In genomic region chr5:177490992-177491391, GRCh38 we compare ENCODE assay signal across 14 cellular contexts. TPM values are rescaled to one million over a fixed set of nuclear protein-coding genes. Genes with fewer than 3 reads are reported as not detected.
DNase-seq lines count a peak whose midpoint lies in the region; ATAC-seq and TF ChIP-seq lines count a peak whose summit lies in the region.
"Had no signal": no experiment of that assay in that cellular context is flagged by ENCODE, and none has a peak within 500 bp of the region (broad histone marks: within the 10 kb centered on the region; RNA-seq: fewer than 3 reads in every experiment).

No MANE protein-coding gene starts in this region.

- H3K36me3 ChIP-seq in iPS-20b (ENCODE audit: insufficient read depth, low read depth, low read length) (peaks cover 89% of the 10 kb centered on the region), stomach (peaks cover 27 to 69% (median 61%) of the 10 kb centered on the region in 4 donors), osteoblast (ENCODE audit: insufficient read depth, low read length) (peaks cover 87% of the 10 kb centered on the region)

- no peaks in the 10 kb centered on the region; a peak in 1 of 5 replicates for H3K9me3 Mint-ChIP-seq in H9
- no peaks in the 10 kb centered on the region for H3K9me3 Mint-ChIP-seq in WTC11

- H3K4me3 ChIP-seq in iPS-20b (ENCODE audit: low read length) (no peak overlapping the region), stomach (no peak overlapping the region), osteoblast (ENCODE audit: insufficient read depth, low read length) (no peak overlapping the region)
- H3K4me3 ChIP-seq: HAP-1, thyroid gland had no signal

- POLR2A ChIA-PET in WTC11 (lab: Charles Lee), result interaction anchor here (0.6 to 6.1 kb wide), 3 partner anchors 11 to 33 kb away, joined by 3 to 43 read pairs (median 4); no protein-coding TSS in a partner anchor

- no peak overlapping the region for H2AK5ac ChIP-seq in H9 (ENCODE audit: insufficient read length, low read length)

- H3K27ac Mint-ChIP-seq in H9 (peak overlapping the region in 2 of 3 experiments; percentile 74 to 87; a peak in 2 of 7 replicates), WTC11 (peak overlapping the region; percentile 65; the same call in 1 of the 2 replicates)

- no peak overlapping the region for H3K23ac ChIP-seq in H9 (ENCODE audit: insufficient read length, low read depth, low read length)

- no peak overlapping the region for H2BK120ac ChIP-seq in H9 (ENCODE audit: low read depth, low read length, poor library complexity, severe bottlenecking)

- H3K27me3 Mint-ChIP-seq in H9 (ENCODE audit: low read depth) (no peaks in the 10 kb centered on the region), WTC11 (ENCODE audit: low read depth) (no peaks in the 10 kb centered on the region)

- H3K9ac ChIP-seq in H9 (ENCODE audit: extremely low read depth, insufficient read length, low read length) (no peak overlapping the region), iPS-20b (ENCODE audit: low read depth, low read length) (peak overlapping the region; percentile 7; the same call in 1 of the 2 replicates)

- peaks cover 17 to 39% of the 10 kb centered on the region in 2 experiments for H3K4me1 Mint-ChIP-seq in H9
- H3K4me1 Mint-ChIP-seq in WTC11, result peaks cover 23% of the 10 kb centered on the region

- H3K79me1 ChIP-seq in H9 (ENCODE audit: insufficient read depth, low read depth, low read length, poor library complexity, severe bottlenecking), result no peaks in the 10 kb centered on the region

- H3K4me1 ChIP-seq in H9 (ENCODE audit: insufficient read depth, low read length), result peaks cover 4% of the 10 kb centered on the region; the same call in 1 of the 2 replicates
- H3K4me1 ChIP-seq in iPS-20b (ENCODE audit: insufficient read depth, low read length), result peaks cover 12% of the 10 kb centered on the region
- H3K4me1 ChIP-seq in stomach, result peaks cover 36 to 78% (median 56%) of the 10 kb centered on the region in 4 donors
- H3K4me1 ChIP-seq in osteoblast (ENCODE audit: insufficient read depth, low read length), result peaks cover 38% of the 10 kb centered on the region

- no peak overlapping the region for H2BK15ac ChIP-seq in H9 (ENCODE audit: low read depth, low read length)

- H3K4me2 ChIP-seq in H9 (ENCODE audit: insufficient read depth, insufficient read length, low read length) (no peak overlapping the region), osteoblast (ENCODE audit: insufficient read depth, low read length) (no peak overlapping the region)

- no peak overlapping the region for H4K91ac ChIP-seq in H9 (ENCODE audit: insufficient read length, low read depth, low read length)

- H4K20me1 ChIP-seq in H9 (ENCODE audit: control insufficient read depth, insufficient read depth, insufficient read length), result no peaks in the 10 kb centered on the region
- H4K20me1 ChIP-seq in osteoblast (ENCODE audit: insufficient read depth, low read length), result peaks cover 89% of the 10 kb centered on the region

- H2AFZ ChIP-seq in H9 (ENCODE audit: low read length) (no peak overlapping the region), osteoblast (ENCODE audit: low read length) (no peak overlapping the region)

- no peak overlapping the region for H3K18ac ChIP-seq in H9 (ENCODE audit: insufficient read length, low read depth, low read length)

- H3K9me3 ChIP-seq in H9 (ENCODE audit: control insufficient read depth, low read depth, low read length), result no peaks in the 10 kb centered on the region
- no peaks in the 10 kb centered on the region for H3K9me3 ChIP-seq in iPS-20b (ENCODE audit: insufficient read depth, low read depth, low read length)
- H3K9me3 ChIP-seq in stomach, result no peaks in the 10 kb centered on the region
- H3K9me3 ChIP-seq in osteoblast (ENCODE audit: low read depth, low read length), result no peaks in the 10 kb centered on the region
- H3K9me3 ChIP-seq: HAP-1, thyroid gland had no signal

- intact Hi-C loops in stomach (cut with DNase I; ENCODE audit: low total_unique reads), result no loop called here

- no peak overlapping the region for H3K14ac ChIP-seq in H9 (ENCODE audit: insufficient read depth, low read length)

- H3K36me3 Mint-ChIP-seq in H9 (ENCODE audit: insufficient read depth in 1 of 3, low read depth in 3 of 3), result peaks cover 40 to 73% (median 68%) of the 10 kb centered on the region in 3 experiments
- peaks cover 44% of the 10 kb centered on the region for H3K36me3 Mint-ChIP-seq in WTC11

- no peaks in the 10 kb centered on the region for H3K23me2 ChIP-seq in H9 (ENCODE audit: insufficient read length, low read depth, low read length, poor library complexity, severe bottlenecking)

- CTCF ChIA-PET in WTC11 (lab: Charles Lee), result interaction anchor here (0.5 to 11.2 kb wide), 14 partner anchors 10 to 610 kb away, joined by 3 to 230 read pairs (median 5); partner anchors contain the start of gene DBN1

- no peak overlapping the region for H3K27ac ChIP-seq in H9 (ENCODE audit: insufficient read length, low read depth, low read length)
- H3K27ac ChIP-seq in iPS-20b (ENCODE audit: low read length), result no peak overlapping the region
- H3K27ac ChIP-seq in stomach, result peak overlapping the region in 3 of 5 donors; percentile 44 to 90 (median 89)
- H3K27ac ChIP-seq in osteoblast (ENCODE audit: low read depth, low read length), result no peak overlapping the region
- H3K27ac ChIP-seq: thyroid gland had no signal

- no peak overlapping the region for H2BK5ac ChIP-seq in H9 (ENCODE audit: insufficient read length, low read length)

- no peak overlapping the region for H4K8ac ChIP-seq in H9 (replicated peaks; ENCODE audit: insufficient read length, low read depth, low read length)

- H3K79me2 ChIP-seq in H9 (ENCODE audit: insufficient read depth, low read length), result no peaks in the 10 kb centered on the region
- H3K79me2 ChIP-seq in osteoblast (ENCODE audit: insufficient read depth, low read length), result peaks cover 76% of the 10 kb centered on the region

- WGBS in H9 (ENCODE audit: extremely low coverage, insufficient read length, low lambda C conversion rate), result no CpG with 5 or more reads among the region's 16 CpGs
- 85 to 94% (median 92%) methylated on average over 16 of the region's 16 CpGs for WGBS in stomach, 5 donors

- H4K5ac ChIP-seq in H9 (ENCODE audit: insufficient read length, low read depth, low read length), result no peak overlapping the region

- no peak overlapping the region for H2BK20ac ChIP-seq in H9 (ENCODE audit: low read depth, low read length, poor library complexity, severe bottlenecking)

- no peak for DNase-seq in H9
- no peak for DNase-seq in WTC11 (ENCODE audit: low spot score)
- DNase-seq in stomach, result no peak
- DNase-seq in osteoblast (ENCODE audit: insufficient read length, low spot score, missing footprints), result no peak
- DNase-seq in 8988T, result no peak
- no peak for DNase-seq in HPDE6-E6E7 (ENCODE audit: extremely low spot score)
- DNase-seq in HuH-7 (ENCODE audit: low spot score), result no peak
- DNase-seq: activated CD4-positive, CD25-positive, alpha-beta regulatory T cell; activated gamma-delta T cell; DMS153; thyroid gland had no signal

- no peak overlapping the region for H3T11ph ChIP-seq in H9 (ENCODE audit: low read length)

- no peak for ATAC-seq in WTC11
- ATAC-seq: right cardiac atrium had no signal

- H3K56ac ChIP-seq in H9 (ENCODE audit: insufficient read length, low read depth, low read length), result no peak overlapping the region

- no peak overlapping the region for H2BK12ac ChIP-seq in H9 (ENCODE audit: insufficient read length, low read depth, low read length)

- H3K4me3 Mint-ChIP-seq in H9 (no peak overlapping the region), WTC11 (no peak overlapping the region)

- TF ChIP-seq CTCF in H9 (conservative IDR thresholded peaks at IDR 0.05), result no peak
- TF ChIP-seq CTCF in WTC11 (IDR thresholded peaks at IDR 0.05), result no peak
- TF ChIP-seq CTCF in stomach (IDR thresholded peaks at IDR 0.05), result no peak
- no peak for TF ChIP-seq CTCF in osteoblast (IDR thresholded peaks at IDR 0.05; ENCODE audit: extremely low read depth, low read depth, low read length)

- no peak for TF ChIP-seq POLR2A in stomach (IDR thresholded peaks at IDR 0.05)

- no peak overlapping the region for H3K4ac ChIP-seq in H9 (ENCODE audit: low read depth, low read length)

- no peak for TF ChIP-seq EP300 in stomach (IDR thresholded peaks at IDR 0.05)

- H3K27me3 ChIP-seq in H9 (ENCODE audit: insufficient read depth, low read length) (no peaks in the 10 kb centered on the region), iPS-20b (ENCODE audit: insufficient read depth, low read length) (no peaks in the 10 kb centered on the region), stomach (no peaks in the 10 kb centered on the region), osteoblast (ENCODE audit: insufficient read depth, low read length) (no peaks in the 10 kb centered on the region)
- H3K27me3 ChIP-seq: thyroid gland had no signal

TF ChIP-seq in WTC11, 78 proteins besides CTCF, POLR2A, EP300 and RAD21 (continues in another document):
- TF ChIP-seq RELA (CRISPR knock-in tag; IDR thresholded peaks at IDR 0.05; ENCODE audit: borderline replicate concordance), result no peak
- no peak for TF ChIP-seq CREB1 (CRISPR knock-in tag; IDR thresholded peaks at IDR 0.05)

RNA-seq across cellular contexts. Expression of gene PDLIM7, which starts 6.4 kb away (rescaled TPM):
- total RNA-seq in H9 (2021) (134 and 137 TPM in 2 replicates), WTC11 (2021) (124 to 142 TPM (median 139 TPM) in 3 replicates), stomach (100 to 1,000 TPM in 2 of 5 donors, 10 to 100 TPM in 3; 14.6 to 126 (median 97.0) TPM), osteoblast (157 and 159 TPM in 2 replicates)
- 100 to 1,000 TPM in 1 of 3 donors, 10 to 100 TPM in 2; 43.5 to 142 (median 76.6) TPM for polyA plus RNA-seq in stomach

RNA-seq across cellular contexts. Expression of gene DBN1, which starts 17.6 kb away (rescaled TPM):
- 339 and 340 TPM in 2 replicates for total RNA-seq in H9 (2021)
- 267 to 288 TPM (median 269 TPM) in 3 replicates for total RNA-seq in WTC11 (2021)
- total RNA-seq in stomach, result 10 to 100 TPM; 15.2 to 78.1 (median 53.3) TPM
- 10 to 100 TPM; 14.7 to 31.3 (median 22.7) TPM for polyA plus RNA-seq in stomach
- total RNA-seq in osteoblast, result 121 and 139 TPM in 2 replicates

RNA-seq across cellular contexts. Expression of gene DOK3, which starts 18.6 kb away (rescaled TPM):
- total RNA-seq in H9 (2021) (15.9 and 16.4 TPM in 2 replicates), WTC11 (2021) (9.0 to 9.9 TPM (median 9.0 TPM) in 3 replicates), stomach (10 to 100 TPM in 1 of 5 donors, 1 to 10 TPM in 2, under 1 TPM in 1, not detected in 1; 0.43 to 31.2 (median 3.9) TPM), osteoblast (1.1 and 1.5 TPM in 2 replicates)
- polyA plus RNA-seq in stomach, result 1 to 10 TPM; 2.4 to 6.0 (median 4.9) TPM

RNA-seq across cellular contexts. Expression of gene DDX41, which starts 25.8 kb away (rescaled TPM):
- total RNA-seq in H9 (2021) (125 and 133 TPM in 2 replicates), WTC11 (2021) (136 to 156 TPM (median 137 TPM) in 3 replicates), stomach (100 to 1,000 TPM in 3 of 5 donors, 10 to 100 TPM in 2; 54.9 to 263 (median 128) TPM), osteoblast (49.5 and 68.4 TPM in 2 replicates)
- polyA plus RNA-seq in stomach, result 10 to 100 TPM; 65.3 to 72.9 (median 71.0) TPM

RNA-seq across cellular contexts. Expression of gene PRR7, which starts 44.4 kb away (rescaled TPM):
- total RNA-seq in H9 (2021) (9.6 and 10.2 TPM in 2 replicates), WTC11 (2021) (13.1 to 14.7 TPM (median 14.6 TPM) in 3 replicates), stomach (under 1 TPM in 1 of 5 donors, not detected in 4; 0.73 TPM), osteoblast (10.0 and 12.7 TPM in 2 replicates)
- polyA plus RNA-seq in stomach, result 1 to 10 TPM in 2 of 3 donors, under 1 TPM in 1; 0.61 to 3.7 (median 1.5) TPM

Comparison
In these comparisons a context has a peak if more than half of its experiments do, and no peak if none do; other contexts are left out.
1. H3K27ac ChIP-seq: peak in stomach (3 of 5); none in H9 (single experiment), iPS-20b (single experiment) and osteoblast (single experiment).